In genomic region chr14:25945746-25946145, GRCh38 we compare ENCODE assay signal across 25 cellular contexts.
"Had no signal": no experiment of that assay in that cellular context is flagged by ENCODE, and none has a peak within 500 bp of the region (broad histone marks: within the 10 kb centered on the region; RNA-seq: fewer than 3 reads in every experiment).

No MANE protein-coding gene starts in this region.

- H3K27me3 ChIP-seq: neural progenitor cell, pancreas, right lobe of liver, sigmoid colon, stomach, thyroid gland, tibial nerve, upper lobe of right lung, uterus had no signal

- H3K9ac ChIP-seq: neural progenitor cell had no signal

- H3K4me2 ChIP-seq: neural progenitor cell had no signal

- ATAC-seq: naive thymus-derived CD8-positive, alpha-beta T cell; natural killer cell treated with Interleukin-12 subunit alpha and Interleukin-12 subunit beta and Interleukin-15 and Interleukin-18, amount 100 ng/mL, for 72 hours; pancreas; psoas muscle; right cardiac atrium; right lobe of liver; stimulated activated effector memory CD8-positive, alpha-beta T cell treated with anti-CD3 and anti-CD28 coated beads, Interleukin-12 subunit alpha, Interleukin-12 subunit beta, amount 100 ng/mL, for 72 hours; stimulated activated naive B cell treated with anti-CD40 and anti-IgM and Interleukin-4, amounts not matched to agents 10 μg/mL and 1 μg/mL and 100 μg/mL, for 72 hours; upper lobe of right lung had no signal

- H3K36me3 ChIP-seq: neural progenitor cell, pancreas, right lobe of liver, sigmoid colon, stomach, thoracic aorta, thyroid gland, tibial nerve, upper lobe of right lung, uterus had no signal

- H3K4me1 ChIP-seq: pancreas, psoas muscle, right lobe of liver, sigmoid colon, stomach, thyroid gland, tibial nerve, upper lobe of right lung, uterus had no signal

- H3K4me3 ChIP-seq: neural progenitor cell, pancreas, psoas muscle, right lobe of liver, sigmoid colon, stomach, thoracic aorta, thyroid gland, tibial nerve, upper lobe of right lung, uterus had no signal

- H3K9me3 ChIP-seq: pancreas, psoas muscle, right lobe of liver, sigmoid colon, stomach, thoracic aorta, thyroid gland, tibial nerve, upper lobe of right lung, uterus had no signal

- H2AFZ ChIP-seq: neural progenitor cell had no signal

- H3K27ac ChIP-seq: neural progenitor cell, pancreas, psoas muscle, right lobe of liver, sigmoid colon, stomach, thoracic aorta, thyroid gland, tibial nerve, upper lobe of right lung, uterus had no signal

- DNase-seq: naive B cell; naive thymus-derived CD8-positive, alpha-beta T cell; nephron progenitor cell; occipital lobe; psoas muscle; right cardiac atrium; right lobe of liver; sigmoid colon; small intestine; stimulated activated CD4-positive, alpha-beta T cell treated with anti-CD3 and anti-CD28 coated beads, Interleukin-15, amount 100 ng/mL, for 24 hours; stimulated activated CD4-positive, alpha-beta T cell treated with anti-CD3 and anti-CD28 coated beads, Interleukin-2, amount 100 ng/mL, for 24 hours; stimulated activated CD4-positive, alpha-beta T cell treated with anti-CD3 and anti-CD28 coated beads, Interleukin-2, amount 100 ng/mL, for 48 hours; stimulated activated CD4-positive, alpha-beta T cell treated with anti-CD3 and anti-CD28 coated beads, Interleukin-4, amount 100 ng/mL, for 24 hours; stimulated activated naive B cell treated with anti-CD40 and anti-IgM and Interleukin-4, amounts not matched to agents 10 μg/mL and 1 μg/mL and 100 μg/mL, for 72 hours; stimulated activated naive CD4-positive, alpha-beta T cell treated with Interleukin-2 at 50 U/mL for 16 hours; stomach; thyroid gland; upper lobe of right lung; uterus had no signal
